Comparison of ENCODE assay signal across 22 cellular contexts in the genomic region with DNA sequence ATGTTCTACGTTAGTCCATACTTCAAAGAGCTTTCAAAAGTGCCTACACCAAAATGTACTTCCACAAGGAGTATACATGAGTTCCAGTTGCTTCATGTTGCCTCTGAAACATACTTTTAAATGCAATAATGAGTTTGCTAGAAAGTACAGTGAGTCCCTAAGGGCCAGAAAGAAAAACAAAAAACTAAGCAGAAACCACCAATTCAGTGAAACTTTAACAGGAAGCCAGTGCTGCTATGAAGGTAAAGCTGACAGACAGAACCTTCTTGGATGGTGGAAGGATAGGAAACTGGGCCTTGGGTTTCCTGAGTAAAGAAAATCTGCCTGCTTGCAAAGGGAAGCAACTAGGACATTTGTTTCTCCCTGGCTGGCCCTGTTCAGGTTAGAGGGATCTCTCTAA.
A peak's percentile ranks its signal among the peaks of the same experiment; 100 is the strongest.
DNase-seq lines count a peak whose midpoint lies in the region; ATAC-seq and FAIRE-seq lines count a peak whose summit lies in the region.
"Had no signal": no experiment of that assay in that cellular context is flagged by ENCODE, and none has a peak within 500 bp of the region (broad histone marks: within the 10 kb centered on the region; RNA-seq: fewer than 3 reads in every experiment).

No MANE protein-coding gene starts in this region.

- ATAC-seq in GM18498 (IDR thresholded peaks at IDR 0.05; ENCODE audit: unreplicated experiment): peak; percentile 44
- ATAC-seq in GM21786 (IDR thresholded peaks at IDR 0.05; ENCODE audit: unreplicated experiment): peak; percentile 42
- peak; percentile 27 for ATAC-seq in HG03469 (IDR thresholded peaks at IDR 0.05; ENCODE audit: unreplicated experiment)
- no peak for ATAC-seq in HG02973 (IDR thresholded peaks at IDR 0.05; ENCODE audit: unreplicated experiment)
- ATAC-seq: left cardiac atrium, PC-3 had no signal

- peak; percentile 69 for FAIRE-seq in GM19239 (lab: Jason Lieb, UNC)
- FAIRE-seq: A204.1, endometrium, urothelium cell line had no signal

- DNase-seq in GM19239 (ENCODE audit: insufficient read length, low spot score) (no peak), T-helper 2 cell (no peak), activated gamma-delta T cell treated with Interleukin-2 at 50 U/mL for 16 hours (no peak), NCI-H187 treated with DMSO at 0.1 percent for 48 hours (lab: John Stamatoyannopoulos, UW) (no peak)
- DNase-seq: activated CD8-positive, alpha-beta memory T cell treated with anti-CD3 and anti-CD28 coated beads, Interleukin-2, amount 50 U/mL, for 4 hours; activated effector memory CD4-positive, alpha-beta T cell treated with Interleukin-2 at 50 U/mL for 16 hours; EL; Karpas-422; left cardiac atrium; mesenchymal stem cell; naive B cell; NCI-H1092; NCI-H2029; NCI-H226; PC-3 had no signal
